Comparison of ENCODE assay signal across 1 cellular context in the genomic region with DNA sequence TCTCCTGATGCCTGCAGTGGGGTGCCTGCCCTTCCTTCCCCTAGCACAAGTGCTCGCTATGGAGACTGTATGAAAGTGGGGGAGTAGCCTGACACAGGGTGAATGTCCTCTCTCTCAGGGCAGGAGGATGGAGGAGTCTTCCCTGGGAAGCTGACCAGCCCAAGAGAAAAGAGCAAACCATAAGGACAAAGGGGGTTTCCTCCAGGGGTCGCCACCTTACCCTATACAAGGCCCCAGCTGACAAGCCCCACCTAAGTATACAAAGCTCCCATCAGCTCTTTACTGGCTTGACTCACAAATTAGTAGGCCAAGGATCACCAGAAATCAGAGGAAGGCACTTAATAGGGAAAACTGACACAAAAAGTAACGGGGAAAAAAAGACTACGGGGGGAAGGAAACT.
TF ChIP-seq lines count a peak whose summit lies in the region.

No MANE protein-coding gene starts in this region.

TF ChIP-seq in H1, 55 proteins besides CTCF, POLR2A, EP300 and RAD21:
- TF ChIP-seq NANOG (IDR thresholded peaks at IDR 0.05; ENCODE audit: insufficient read depth, low read depth, low read length, poor library complexity, severe bottlenecking), result no peak
TF ChIP-seq in H1: peak in this region for 0.
